Comparison of ENCODE assay signal across 29 cellular contexts in the genomic region with DNA sequence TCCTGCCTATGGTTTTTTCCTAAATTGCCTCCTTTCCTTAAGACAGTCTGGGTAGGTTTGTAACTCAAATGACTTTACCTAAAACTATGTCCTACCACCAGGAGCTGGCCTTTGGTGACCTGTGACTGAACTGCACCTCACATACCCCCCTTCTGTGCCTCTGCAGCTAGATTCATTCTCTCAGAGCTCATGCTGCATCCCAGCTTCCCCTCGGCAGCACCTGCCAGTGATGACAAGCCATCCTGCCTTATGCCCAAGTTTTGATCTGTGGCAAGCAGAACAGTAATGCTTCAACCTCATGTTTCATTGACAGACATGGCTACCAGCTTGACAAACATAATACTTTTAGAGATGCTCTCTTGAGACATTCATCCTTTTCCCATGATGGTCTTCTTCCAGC.
"Had no signal": no experiment of that assay in that cellular context is flagged by ENCODE, and none has a peak within 500 bp of the region (broad histone marks: within the 10 kb centered on the region; RNA-seq: fewer than 3 reads in every experiment).

No MANE protein-coding gene starts in this region.

- H3K9me3 ChIP-seq: body of pancreas, colonic mucosa had no signal

- H3K27me3 ChIP-seq: body of pancreas had no signal

- H3K36me3 Mint-ChIP-seq: activated naive CD8-positive, alpha-beta T cell had no signal

- ATAC-seq: activated CD4-positive, CD25-positive, alpha-beta regulatory T cell treated with anti-CD3 and anti-CD28 coated beads, Interleukin-2, amount 50 U/mL, for 24 hours; activated CD8-positive, alpha-beta T cell treated with anti-CD3 and anti-CD28 coated beads for 36 hours; activated T-cell treated with anti-CD3 and anti-CD28 coated beads, Interleukin-2, amount 50 U/mL, for 4 hours; activated T-helper 17 cell treated with anti-CD3 and anti-CD28 coated beads, Interleukin-2, amount 50 U/mL, for 72 hours; body of pancreas; esophagus mucosa; T-helper 17 cell had no signal

- H3K4me3 Mint-ChIP-seq: activated B cell treated with CpG ODN at 0.5 μM for 24 hours; activated CD8-positive, alpha-beta T cell treated with anti-CD3 and anti-CD28 coated beads for 36 hours; activated naive CD8-positive, alpha-beta T cell; activated T-cell treated with anti-CD3 and anti-CD28 coated beads, Interleukin-2, amount 50 U/mL, for 4 hours; activated T-helper 17 cell treated with anti-CD3 and anti-CD28 coated beads, Interleukin-2, amount 50 U/mL, for 72 hours; T-helper 17 cell; T-helper 2 cell treated with Interferon-gamma antibody and Interleukin-4, amounts not matched to agents 5 μg/mL and 100 μg/mL, for 36 hours had no signal

- H3K27ac Mint-ChIP-seq: activated B cell treated with CpG ODN at 0.5 μM for 24 hours; activated CD8-positive, alpha-beta T cell treated with anti-CD3 and anti-CD28 coated beads for 36 hours; activated naive CD8-positive, alpha-beta T cell; activated T-helper 17 cell treated with anti-CD3 and anti-CD28 coated beads, Interleukin-2, amount 50 U/mL, for 72 hours; T-helper 17 cell; T-helper 2 cell treated with Interferon-gamma antibody and Interleukin-4, amounts not matched to agents 5 μg/mL and 100 μg/mL, for 36 hours had no signal

- DNase-seq: activated B cell treated with CpG ODN at 0.5 μM for 24 hours; activated CD4-positive, alpha-beta T cell treated with anti-CD3 and anti-CD28 coated beads for 48 hours; activated CD4-positive, alpha-beta T cell treated with anti-CD3 and anti-CD28 coated beads, Interleukin-2, amount 50 U/mL, for 1 hour; activated CD4-positive, alpha-beta T cell treated with anti-CD3 and anti-CD28 coated beads, Interleukin-2, amount 50 U/mL, for 48 hours; activated CD8-positive, alpha-beta memory T cell treated with anti-CD3 and anti-CD28 coated beads for 24 hours; activated CD8-positive, alpha-beta T cell treated with anti-CD3 and anti-CD28 coated beads for 36 hours; activated effector memory CD4-positive, alpha-beta T cell treated with Interleukin-2 at 50 U/mL for 16 hours; activated gamma-delta T cell treated with Interleukin-2 at 50 U/mL for 16 hours; activated naive CD4-positive, alpha-beta T cell treated with anti-CD3 and anti-CD28 coated beads, Interleukin-2, amount 50 U/mL, for 16 hours; activated naive CD4-positive, alpha-beta T cell treated with Interleukin-2 at 50 U/mL for 16 hours; activated T-cell treated with anti-CD3 and anti-CD28 coated beads, Interleukin-2, amount 50 U/mL, for 4 hours; amniotic stem cell; aorta; body of pancreas; central memory CD4-positive, alpha-beta T cell; cerebellar nuclear complex; colonic mucosa; effector CD8-positive, alpha-beta T cell; foreskin fibroblast; head of caudate nucleus; T-helper 1 cell; T-helper 17 cell; T1000; WERI-Rb-1 had no signal

- H3K4me1 Mint-ChIP-seq: activated B cell treated with CpG ODN at 0.5 μM for 24 hours; activated T-helper 17 cell treated with anti-CD3 and anti-CD28 coated beads, Interleukin-2, amount 50 U/mL, for 72 hours; T-helper 17 cell had no signal

- H3K4me1 ChIP-seq: body of pancreas, colonic mucosa had no signal

- H3K36me3 ChIP-seq: colonic mucosa, WERI-Rb-1 had no signal

- H3K9me3 Mint-ChIP-seq: activated B cell treated with CpG ODN at 0.5 μM for 24 hours; activated CD8-positive, alpha-beta T cell treated with anti-CD3 and anti-CD28 coated beads for 36 hours; activated T-cell treated with anti-CD3 and anti-CD28 coated beads, Interleukin-2, amount 50 U/mL, for 4 hours; activated T-helper 17 cell treated with anti-CD3 and anti-CD28 coated beads, Interleukin-2, amount 50 U/mL, for 72 hours; T-helper 2 cell treated with Interferon-gamma antibody and Interleukin-4, amounts not matched to agents 5 μg/mL and 100 μg/mL, for 36 hours had no signal

- H3K4me3 ChIP-seq: body of pancreas, colonic mucosa had no signal

- H3K27ac ChIP-seq: body of pancreas, colonic mucosa, WERI-Rb-1 had no signal
